Comparison of ENCODE assay signal across 1 cellular context in the genomic region with DNA sequence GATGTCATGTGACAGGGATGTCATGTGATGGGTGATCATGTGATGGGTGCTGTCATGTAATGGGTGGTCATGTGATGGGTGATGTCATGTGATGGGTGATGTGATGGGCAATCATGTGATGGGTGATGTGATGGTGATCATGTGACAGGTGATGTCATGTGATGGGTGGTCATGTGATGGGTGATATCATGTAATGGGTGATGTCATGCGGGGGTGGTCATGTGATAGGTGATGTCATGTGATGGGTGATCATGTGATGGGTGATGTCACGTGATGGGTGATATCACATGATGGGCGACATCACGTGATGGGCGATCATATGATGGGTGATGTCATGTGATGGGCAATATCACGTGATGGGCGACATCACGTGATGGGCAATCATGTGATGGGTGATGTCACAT.
TF ChIP-seq lines count a peak whose summit lies in the region.

No MANE protein-coding gene starts in this region.

TF ChIP-seq in K562, 482 proteins besides CTCF, POLR2A, EP300 and RAD21 (continued from another document and continues in another):
- TF ChIP-seq, protein P1, sequence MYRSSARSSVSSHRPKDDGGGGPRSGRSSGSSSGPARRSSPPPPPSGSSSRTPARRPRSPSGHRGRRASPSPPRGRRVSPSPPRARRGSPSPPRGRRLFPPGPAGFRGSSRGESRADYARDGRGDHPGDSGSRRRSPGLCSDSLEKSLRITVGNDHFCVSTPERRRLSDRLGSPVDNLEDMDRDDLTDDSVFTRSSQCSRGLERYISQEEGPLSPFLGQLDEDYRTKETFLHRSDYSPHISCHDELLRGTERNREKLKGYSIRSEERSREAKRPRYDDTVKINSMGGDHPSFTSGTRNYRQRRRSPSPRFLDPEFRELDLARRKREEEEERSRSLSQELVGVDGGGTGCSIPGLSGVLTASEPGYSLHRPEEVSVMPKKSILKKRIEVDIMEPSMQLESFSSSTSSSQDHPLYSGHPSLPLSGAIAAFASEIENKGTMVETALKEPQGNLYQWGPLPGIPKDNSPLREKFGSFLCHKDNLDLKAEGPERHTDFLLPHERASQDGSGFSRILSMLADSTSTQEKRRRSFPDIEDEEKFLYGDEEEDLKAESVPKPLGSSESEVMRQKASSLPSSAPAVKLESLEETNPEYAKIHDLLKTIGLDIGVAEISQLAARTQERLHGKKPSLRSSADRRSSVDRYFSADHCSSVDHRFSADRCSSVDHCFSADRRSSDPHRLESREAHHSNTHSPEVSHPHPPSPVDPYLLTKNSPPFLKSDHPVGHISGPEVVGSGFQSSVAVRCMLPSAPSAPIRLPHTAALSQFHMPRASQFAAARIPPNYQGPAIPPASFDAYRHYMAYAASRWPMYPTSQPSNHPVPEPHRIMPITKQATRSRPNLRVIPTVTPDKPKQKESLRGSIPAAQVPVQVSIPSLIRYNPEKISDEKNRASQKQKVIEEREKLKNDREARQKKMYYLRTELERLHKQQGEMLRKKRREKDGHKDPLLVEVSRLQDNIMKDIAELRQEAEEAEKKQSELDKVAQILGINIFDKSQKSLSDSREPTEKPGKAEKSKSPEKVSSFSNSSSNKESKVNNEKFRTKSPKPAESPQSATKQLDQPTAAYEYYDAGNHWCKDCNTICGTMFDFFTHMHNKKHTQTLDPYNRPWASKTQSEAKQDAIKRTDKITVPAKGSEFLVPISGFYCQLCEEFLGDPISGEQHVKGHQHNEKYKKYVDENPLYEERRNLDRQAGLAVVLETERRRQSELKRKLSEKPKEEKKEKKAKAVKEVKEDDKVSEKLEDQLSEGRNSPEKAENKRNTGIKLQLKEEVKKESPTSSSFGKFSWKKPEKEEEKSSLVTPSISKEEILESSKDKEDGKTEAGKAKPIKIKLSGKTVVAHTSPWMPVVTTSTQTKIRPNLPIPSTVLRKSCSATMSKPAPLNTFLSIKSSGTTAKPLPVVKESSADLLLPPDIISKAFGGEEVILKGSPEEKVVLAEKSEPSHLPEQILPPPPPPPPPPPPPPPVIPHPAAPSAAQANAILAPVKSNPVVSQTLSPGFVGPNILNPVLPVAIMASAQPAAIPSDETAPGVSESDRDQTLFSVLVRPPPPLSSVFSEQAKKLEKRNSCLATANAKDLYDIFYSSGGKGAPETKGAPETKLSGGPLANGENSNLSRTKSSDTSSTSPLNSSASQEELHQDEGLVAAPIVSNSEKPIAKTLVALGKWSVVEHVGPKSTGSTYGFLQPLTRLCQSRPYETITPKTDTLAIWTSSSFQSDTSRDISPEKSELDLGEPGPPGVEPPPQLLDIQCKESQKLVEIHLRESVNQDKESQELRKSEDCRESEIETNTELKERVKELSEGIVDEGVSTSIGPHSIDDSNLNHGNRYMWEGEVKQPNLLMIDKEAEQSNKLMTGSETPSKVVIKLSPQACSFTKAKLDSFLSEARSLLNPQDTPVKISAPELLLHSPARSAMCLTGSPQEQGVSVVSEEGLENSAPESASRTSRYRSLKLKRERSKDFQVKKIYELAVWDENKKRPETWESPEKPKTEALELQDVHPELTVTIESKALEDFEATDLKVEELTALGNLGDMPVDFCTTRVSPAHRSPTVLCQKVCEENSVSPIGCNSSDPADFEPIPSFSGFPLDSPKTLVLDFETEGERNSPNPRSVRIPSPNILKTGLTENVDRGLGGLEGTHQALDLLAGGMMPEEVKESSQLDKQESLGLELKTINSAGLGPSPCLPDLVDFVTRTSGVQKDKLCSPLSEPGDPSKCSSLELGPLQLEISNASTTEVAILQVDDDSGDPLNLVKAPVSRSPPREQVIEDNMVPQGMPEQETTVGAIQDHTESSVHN (IDR thresholded peaks at IDR 0.05; ENCODE audit: borderline replicate concordance in 1 of 2, low read depth in 1 of 2): peak in 1 of 2 experiments; percentile 99; a peak in 2 of 4 replicates
- TF ChIP-seq ARNT (IDR thresholded peaks at IDR 0.05): peak in 1 of 2 experiments; percentile 65; a peak in 1 of 4 replicates
- peak; percentile 95 for TF ChIP-seq NCOA1 (IDR thresholded peaks at IDR 0.05; ENCODE audit: low read depth)
- TF ChIP-seq ZNF79 (CRISPR knock-in tag; IDR thresholded peaks at IDR 0.05; ENCODE audit: low read depth): no peak
- no peak for TF ChIP-seq ZHX1 (conservative IDR thresholded peaks at IDR 0.05; ENCODE audit: low read length)
- no peak for TF ChIP-seq E2F3 (CRISPR knock-in tag; IDR thresholded peaks at IDR 0.05)
- no peak for TF ChIP-seq RBM25 (IDR thresholded peaks at IDR 0.05; ENCODE audit: low read depth, low read length, severe bottlenecking)
- TF ChIP-seq USF1 (CRISPR knock-in tag; IDR thresholded peaks at IDR 0.05): peak; percentile 94
- peak; percentile 77; the same call in 1 of the 2 replicates for TF ChIP-seq CHAMP1 (IDR thresholded peaks at IDR 0.05)
- TF ChIP-seq DIDO1 (tag; IDR thresholded peaks at IDR 0.05; ENCODE audit: low read depth): peak; percentile 91
- no peak for TF ChIP-seq ZSCAN32 (CRISPR knock-in tag; IDR thresholded peaks at IDR 0.05)
- no peak for TF ChIP-seq ZKSCAN8 (CRISPR knock-in tag; IDR thresholded peaks at IDR 0.05)
- TF ChIP-seq HNRNPL (IDR thresholded peaks at IDR 0.05; ENCODE audit: low read depth, low read length): no peak
- TF ChIP-seq RBM14 (IDR thresholded peaks at IDR 0.05; ENCODE audit: borderline replicate concordance, insufficient read depth, low read depth, low read length): no peak
- TF ChIP-seq SMARCC2 (IDR thresholded peaks at IDR 0.05; ENCODE audit: low read depth): no peak
- TF ChIP-seq CREB3L1 (IDR thresholded peaks at IDR 0.05; ENCODE audit: borderline replicate concordance, low read depth): no peak
- TF ChIP-seq IFI16 (CRISPR knock-in tag; IDR thresholded peaks at IDR 0.05): no peak
- TF ChIP-seq ZNF121 (CRISPR knock-in tag; conservative IDR thresholded peaks at IDR 0.05): no peak
- TF ChIP-seq SNRNP70 (optimal IDR thresholded peaks at IDR 0.05; ENCODE audit: low read depth, low read length): no peak
- TF ChIP-seq SMARCA5 (IDR thresholded peaks at IDR 0.05): peak; percentile 90
- no peak for TF ChIP-seq POLR2G (IDR thresholded peaks at IDR 0.05; ENCODE audit: low read depth, low read length)
- no peak for TF ChIP-seq SMAD1 (IDR thresholded peaks at IDR 0.05; ENCODE audit: low read depth, low read length, partially characterized antibody)
- TF ChIP-seq ARID1B (IDR thresholded peaks at IDR 0.05): peak; percentile 36; the same call in 1 of the 2 replicates
- no peak for TF ChIP-seq SMARCB1 (IDR thresholded peaks at IDR 0.05; ENCODE audit: insufficient read length, low read depth)
- TF ChIP-seq, protein P2, sequence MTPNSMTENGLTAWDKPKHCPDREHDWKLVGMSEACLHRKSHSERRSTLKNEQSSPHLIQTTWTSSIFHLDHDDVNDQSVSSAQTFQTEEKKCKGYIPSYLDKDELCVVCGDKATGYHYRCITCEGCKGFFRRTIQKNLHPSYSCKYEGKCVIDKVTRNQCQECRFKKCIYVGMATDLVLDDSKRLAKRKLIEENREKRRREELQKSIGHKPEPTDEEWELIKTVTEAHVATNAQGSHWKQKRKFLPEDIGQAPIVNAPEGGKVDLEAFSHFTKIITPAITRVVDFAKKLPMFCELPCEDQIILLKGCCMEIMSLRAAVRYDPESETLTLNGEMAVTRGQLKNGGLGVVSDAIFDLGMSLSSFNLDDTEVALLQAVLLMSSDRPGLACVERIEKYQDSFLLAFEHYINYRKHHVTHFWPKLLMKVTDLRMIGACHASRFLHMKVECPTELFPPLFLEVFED (CRISPR knock-in tag; conservative IDR thresholded peaks at IDR 0.05): peak; percentile 91
- TF ChIP-seq SP2 (IDR thresholded peaks at IDR 0.05; ENCODE audit: extremely low read depth, low read depth, low read length, poor library complexity, severe bottlenecking): no peak
- TF ChIP-seq, protein P3, sequence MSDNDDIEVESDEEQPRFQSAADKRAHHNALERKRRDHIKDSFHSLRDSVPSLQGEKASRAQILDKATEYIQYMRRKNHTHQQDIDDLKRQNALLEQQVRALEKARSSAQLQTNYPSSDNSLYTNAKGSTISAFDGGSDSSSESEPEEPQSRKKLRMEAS (CRISPR knock-in tag; IDR thresholded peaks at IDR 0.05): peak; percentile 85
- 0 out of 6 replicates have a peak, but pooled peaks of 1 of the 3 experiments have one; percentile 24 for TF ChIP-seq ZBTB11 (CRISPR knock-in tag; IDR thresholded peaks at IDR 0.05)
- TF ChIP-seq CBFA2T2 (conservative IDR thresholded peaks at IDR 0.05): peak; percentile 97
- no peak for TF ChIP-seq CAMTA2 (CRISPR knock-in tag; conservative IDR thresholded peaks at IDR 0.05)
